ENCODE assay signal across 10 cellular contexts in genomic region chrX:24153796-24154189, GRCh38. TPM values are rescaled to one million over a fixed set of nuclear protein-coding genes. Genes with fewer than 3 reads are reported as not detected.
A peak's percentile ranks its signal among the peaks of the same experiment; 100 is the strongest.
DNase-seq lines count a peak whose midpoint lies in the region; ATAC-seq and TF ChIP-seq lines count a peak whose summit lies in the region.
"Had no signal": no experiment of that assay in that cellular context is flagged by ENCODE, and none has a peak within 500 bp of the region (broad histone marks: within the 10 kb centered on the region; RNA-seq: fewer than 3 reads in every experiment).

No MANE protein-coding gene starts in this region.

- H3K4me1 Mint-ChIP-seq in IgD-negative memory B cell (peaks cover 54 to 59% (median 55%) of the 10 kb centered on the region in 3 donors), naive B cell (peaks cover 44 to 66% (median 49%) of the 10 kb centered on the region in 3 donors)
- peaks cover 56% of the 10 kb centered on the region for H3K4me1 Mint-ChIP-seq in activated naive CD8-positive, alpha-beta T cell treated with anti-CD3 and anti-CD28 coated beads, Interleukin-2, amount 50 U/mL, for 24 hours

- no peak for TF ChIP-seq EP300 in tibial nerve (IDR thresholded peaks at IDR 0.05)

- H3K9me3 Mint-ChIP-seq in IgD-negative memory B cell (no peaks in the 10 kb centered on the region), naive B cell (no peaks in the 10 kb centered on the region)
- H3K9me3 Mint-ChIP-seq in activated naive CD8-positive, alpha-beta T cell treated with anti-CD3 and anti-CD28 coated beads, Interleukin-2, amount 50 U/mL, for 24 hours, result no peaks in the 10 kb centered on the region

- H3K36me3 ChIP-seq in ACC112 (ENCODE audit: insufficient read depth, low read length) (peaks cover 28% of the 10 kb centered on the region), tibial nerve (no peaks in the 10 kb centered on the region)
- peaks cover 4% of the 10 kb centered on the region for H3K36me3 ChIP-seq in effector memory CD4-positive, alpha-beta T cell (ENCODE audit: control insufficient read depth, insufficient read depth, low read length)
- H3K36me3 ChIP-seq: esophagus squamous epithelium had no signal

- no peak for ATAC-seq in activated naive CD8-positive, alpha-beta T cell treated with anti-CD3 and anti-CD28 coated beads, Interleukin-2, amount 50 U/mL, for 24 hours
- ATAC-seq in naive B cell (ENCODE audit: low read depth in 2 of 2), result no peak
- ATAC-seq: Right ventricle myocardium inferior had no signal

- H3K27ac ChIP-seq in ACC112 (ENCODE audit: low read depth, low read length), result peak overlapping the region; percentile 36; the same call in 1 of the 2 replicates
- H3K27ac ChIP-seq in effector memory CD4-positive, alpha-beta T cell (ENCODE audit: insufficient read depth, low read length, poor library complexity, severe bottlenecking), result no peak overlapping the region
- peak overlapping the region in 2 of 4 donors; percentile 49 to 50 for H3K27ac ChIP-seq in tibial nerve

- H3K4me3 Mint-ChIP-seq in IgD-negative memory B cell (peak overlapping the region in 3 of 4 donors; percentile 51 to 98 (median 89)), naive B cell (peak overlapping the region in 5 of 8 donors; percentile 8 to 93 (median 78))
- H3K4me3 Mint-ChIP-seq in activated naive CD8-positive, alpha-beta T cell treated with anti-CD3 and anti-CD28 coated beads, Interleukin-2, amount 50 U/mL, for 24 hours, result peak overlapping the region; percentile 87

- H3K4me1 ChIP-seq in ACC112 (ENCODE audit: control insufficient read depth, insufficient read depth, low read length, unreplicated experiment), result peaks cover 45% of the 10 kb centered on the region
- peaks cover 15% of the 10 kb centered on the region for H3K4me1 ChIP-seq in effector memory CD4-positive, alpha-beta T cell (ENCODE audit: control insufficient read depth, insufficient read depth, low read length, poor library complexity, severe bottlenecking)
- peaks cover 0 to 59% (median 21%) of the 10 kb centered on the region in 4 donors for H3K4me1 ChIP-seq in tibial nerve

- 35 to 66% methylated on average over 2 of the region's 2 CpGs for WGBS in tibial nerve, 2 donors

- H3K9me3 ChIP-seq in effector memory CD4-positive, alpha-beta T cell (ENCODE audit: control insufficient read depth, low read length), result no peaks in the 10 kb centered on the region
- no peaks in the 10 kb centered on the region for H3K9me3 ChIP-seq in tibial nerve
- H3K9me3 ChIP-seq: esophagus squamous epithelium had no signal

- H3K36me3 Mint-ChIP-seq in IgD-negative memory B cell (peaks cover 4% of the 10 kb centered on the region), naive B cell (peaks cover 0 to 6% of the 10 kb centered on the region in 2 donors)
- H3K36me3 Mint-ChIP-seq in activated naive CD8-positive, alpha-beta T cell treated with anti-CD3 and anti-CD28 coated beads, Interleukin-2, amount 50 U/mL, for 24 hours (ENCODE audit: low read depth), result peaks cover 29% of the 10 kb centered on the region

- H3K79me2 ChIP-seq in ACC112 (ENCODE audit: control insufficient read depth, insufficient read depth, low read length, unreplicated experiment), result peaks cover 85% of the 10 kb centered on the region

- TF ChIP-seq POLR2A in tibial nerve (IDR thresholded peaks at IDR 0.05), result no peak

- H3K4me3 ChIP-seq in ACC112 (ENCODE audit: low read depth, low read length) (peak overlapping the region; percentile 96; the same call in 1 of the 2 replicates), tibial nerve (no peak overlapping the region)
- H3K4me3 ChIP-seq in effector memory CD4-positive, alpha-beta T cell (ENCODE audit: insufficient read depth, low read depth, low read length, poor library complexity, severe bottlenecking), result no peak overlapping the region

- no peak for DNase-seq in activated naive CD8-positive, alpha-beta T cell treated with anti-CD3 and anti-CD28 coated beads, Interleukin-2, amount 50 U/mL, for 24 hours
- no peak for DNase-seq in naive B cell
- no peak for DNase-seq in effector memory CD4-positive, alpha-beta T cell
- no peak for DNase-seq in tibial nerve (ENCODE audit: low spot score in 2 of 2)
- no peak for DNase-seq in DMS53 (lab: John Stamatoyannopoulos, UW)
- no peak for DNase-seq in DMS53 treated with DMSO at 0.1 percent for 48 hours (lab: John Stamatoyannopoulos, UW; ENCODE audit: unreplicated experiment)
- DNase-seq: esophagus squamous epithelium had no signal

- H3K27me3 Mint-ChIP-seq in IgD-negative memory B cell (no peaks in the 10 kb centered on the region), naive B cell (no peaks in the 10 kb centered on the region)
- no peaks in the 10 kb centered on the region for H3K27me3 Mint-ChIP-seq in activated naive CD8-positive, alpha-beta T cell treated with anti-CD3 and anti-CD28 coated beads, Interleukin-2, amount 50 U/mL, for 24 hours

- no peak for TF ChIP-seq CTCF in tibial nerve (IDR thresholded peaks at IDR 0.05)

- H3K27ac Mint-ChIP-seq in IgD-negative memory B cell (peak overlapping the region; percentile 64 to 89 (median 84)), naive B cell (peak overlapping the region in 3 of 6 donors; percentile 62 to 87 (median 83))
- H3K27ac Mint-ChIP-seq in activated naive CD8-positive, alpha-beta T cell treated with anti-CD3 and anti-CD28 coated beads, Interleukin-2, amount 50 U/mL, for 24 hours, result peak overlapping the region; percentile 87

- H2AFZ ChIP-seq in ACC112 (ENCODE audit: low read length, unreplicated experiment), result no peak overlapping the region

- H3K27me3 ChIP-seq in ACC112 (ENCODE audit: insufficient read depth, low read length), result no peaks in the 10 kb centered on the region
- no peaks in the 10 kb centered on the region for H3K27me3 ChIP-seq in effector memory CD4-positive, alpha-beta T cell (replicated peaks; ENCODE audit: control insufficient read depth, insufficient read depth, low read length, poor library complexity, severe bottlenecking)
- H3K27me3 ChIP-seq in tibial nerve, result no peaks in the 10 kb centered on the region
- H3K27me3 ChIP-seq: esophagus squamous epithelium had no signal

RNA-seq across cellular contexts. Expression of gene ZFX, which starts 4.3 kb away (rescaled TPM):
- polyA plus RNA-seq in IgD-negative memory B cell (39.1 TPM), naive B cell (ENCODE audit: low read depth in 6 of 6) (10 to 100 TPM; 29.2 to 66.7 (median 57.8) TPM)
- total RNA-seq in tibial nerve, result 100 to 1,000 TPM in 1 of 4 donors, 10 to 100 TPM in 3; 30.4 to 136 (median 33.3) TPM
